In genomic region chr7:155531686-155532085, GRCh38 we compare ENCODE assay signal across 22 cellular contexts. TPM values are rescaled to one million over a fixed set of nuclear protein-coding genes. Genes with fewer than 3 reads are reported as not detected.
DNase-seq lines count a peak whose midpoint lies in the region; TF ChIP-seq lines count a peak whose summit lies in the region.
"Had no signal": no experiment of that assay in that cellular context is flagged by ENCODE, and none has a peak within 500 bp of the region (broad histone marks: within the 10 kb centered on the region; RNA-seq: fewer than 3 reads in every experiment).

No MANE protein-coding gene starts in this region.

- H3K9me3 ChIP-seq in iPS-20b (ENCODE audit: insufficient read depth, low read depth, low read length) (no peaks in the 10 kb centered on the region; the same call in 1 of the 2 replicates), neuronal stem cell (replicated peaks in 1 of 2; ENCODE audit: control insufficient read depth in 2 of 2, insufficient read depth in 1 of 2, low read depth in 1 of 2, low read length in 2 of 2) (peaks cover 0 to 1% of the 10 kb centered on the region in 2 donors), tibial nerve (peaks cover 0 to 5% (median 0%) of the 10 kb centered on the region in 4 donors)
- H3K9me3 ChIP-seq: adrenal gland, heart left ventricle, neutrophil, vagina had no signal

- no peak overlapping the region for H2AK5ac ChIP-seq in neuronal stem cell (ENCODE audit: low read depth, low read length)

- no peak overlapping the region for H2BK15ac ChIP-seq in neuronal stem cell (ENCODE audit: low read length)

- TF ChIP-seq EP300 in tibial nerve (IDR thresholded peaks at IDR 0.05), result no peak

- no peak overlapping the region for H2BK120ac ChIP-seq in neuronal stem cell (ENCODE audit: low read depth, low read length)

- H4K8ac ChIP-seq in neuronal stem cell (ENCODE audit: low read depth, low read length), result no peak overlapping the region

- H2BK5ac ChIP-seq in neuronal stem cell (ENCODE audit: low read length), result no peak overlapping the region

- no peak overlapping the region for H3K4ac ChIP-seq in neuronal stem cell (ENCODE audit: low read length)

- WGBS in neuronal stem cell (ENCODE audit: extremely low coverage in 2 of 2, insufficient read length in 2 of 2, insufficient replicate concordance in 1 of 2), 2 donors, result no CpG with 5 or more reads among the region's 9 CpGs
- WGBS in tibial nerve, 2 donors, result 23 to 26% methylated on average over 9 of the region's 9 CpGs

- TF ChIP-seq POLR2A in tibial nerve (IDR thresholded peaks at IDR 0.05), result no peak

- H3K14ac ChIP-seq in neuronal stem cell (ENCODE audit: low read length), result no peak overlapping the region

- no peak overlapping the region for H3K4me2 ChIP-seq in neuronal stem cell (ENCODE audit: insufficient read depth, low read length, poor library complexity, severe bottlenecking)

- no peak overlapping the region for H3K27ac ChIP-seq in iPS-20b (ENCODE audit: low read length)
- H3K27ac ChIP-seq in neuronal stem cell (replicated peaks; ENCODE audit: low read length), result no peak overlapping the region
- H3K27ac ChIP-seq in tibial nerve, result no peak overlapping the region
- H3K27ac ChIP-seq: adrenal gland, heart left ventricle, neutrophil, vagina had no signal

- H3K23ac ChIP-seq in neuronal stem cell (ENCODE audit: low read depth, low read length, poor library complexity), result no peak overlapping the region

- no peak overlapping the region for H4K91ac ChIP-seq in neuronal stem cell (ENCODE audit: low read depth, low read length, poor library complexity)

- no peaks in the 10 kb centered on the region for H3K36me3 ChIP-seq in iPS-20b (ENCODE audit: insufficient read depth, low read depth, low read length)
- H3K36me3 ChIP-seq in neuronal stem cell (replicated peaks in 1 of 2; ENCODE audit: control insufficient read depth in 2 of 2, insufficient read depth in 2 of 2, low read length in 2 of 2), result peaks cover 0 to 3% of the 10 kb centered on the region in 2 donors
- peaks cover 0 to 4% (median 0%) of the 10 kb centered on the region in 3 donors for H3K36me3 ChIP-seq in tibial nerve
- H3K36me3 ChIP-seq: adrenal gland, heart left ventricle, neutrophil, vagina had no signal

- H3K4me1 ChIP-seq in iPS-20b (ENCODE audit: insufficient read depth, low read length) (peaks cover 3% of the 10 kb centered on the region; the same call in 1 of the 2 replicates), neuronal stem cell (ENCODE audit: control insufficient read depth in 2 of 2, insufficient read depth in 1 of 2, low read depth in 1 of 2, low read length in 2 of 2) (peaks cover 13 to 27% of the 10 kb centered on the region in 2 donors), tibial nerve (peaks cover 0 to 13% (median 9%) of the 10 kb centered on the region in 4 donors)

- TF ChIP-seq CTCF in tibial nerve (IDR thresholded peaks at IDR 0.05), result no peak

- peaks cover 94% of the 10 kb centered on the region for H3K27me3 ChIP-seq in iPS-20b (ENCODE audit: insufficient read depth, low read length)
- peaks cover 8 to 54% (median 9%) of the 10 kb centered on the region in 3 experiments for H3K27me3 ChIP-seq in neuronal stem cell (ENCODE audit: control insufficient read depth in 3 of 3, insufficient read depth in 3 of 3, low read depth in 1 of 3, low read length in 3 of 3)
- H3K27me3 ChIP-seq in tibial nerve, result peaks cover 0 to 80% of the 10 kb centered on the region in 2 donors
- H3K27me3 ChIP-seq: vagina had no signal

- peak overlapping the region; percentile 74 for H2AFZ ChIP-seq in neuronal stem cell (ENCODE audit: low read length)

- H3K79me1 ChIP-seq in neuronal stem cell (ENCODE audit: low read depth, low read length), result no peaks in the 10 kb centered on the region

- H3K9ac ChIP-seq in iPS-20b (ENCODE audit: low read depth, low read length) (no peak overlapping the region), neuronal stem cell (ENCODE audit: low read depth, low read length, poor library complexity) (no peak overlapping the region)

- peak; percentile 48 for DNase-seq in G401 (ENCODE audit: low spot score)
- DNase-seq in NCI-H2029 treated with DMSO at 0.1 percent for 48 hours (lab: John Stamatoyannopoulos, UW), result peak; percentile 24
- DNase-seq in neuronal stem cell (ENCODE audit: low spot score), result no peak
- no peak for DNase-seq in RKO (ENCODE audit: low spot score)
- no peak for DNase-seq in NOMO-1 treated with dmso at 0.1 percent for 144 hours (lab: John Stamatoyannopoulos, UW; ENCODE audit: unreplicated experiment)
- no peak for DNase-seq in tibial nerve (ENCODE audit: low spot score in 2 of 2)
- DNase-seq in NCI-H446 treated with DMSO at 0.1 percent for 48 hours (lab: John Stamatoyannopoulos, UW), result no peak
- DNase-seq: adrenal gland; caudate nucleus; effector CD4-positive, alpha-beta T cell; heart left ventricle; KBM-7; NCI-H187 treated with DMSO at 0.1 percent for 48 hours; stimulated activated CD4-positive, alpha-beta T cell treated with anti-CD3 and anti-CD28 coated beads, Interleukin-2, amount 100 ng/mL, for 24 hours had no signal

- no peak overlapping the region for H3K18ac ChIP-seq in neuronal stem cell (ENCODE audit: low read length)

- in situ Hi-C loops in G401 (cut with HindIII; ENCODE audit: low sequenced_read_pairs), result no loop called here

- H2BK12ac ChIP-seq in neuronal stem cell (ENCODE audit: low read length), result no peak overlapping the region

- 0 out of 2 replicates have a peak overlapping the region, but pooled peaks have one; percentile 2 for H3K4me3 ChIP-seq in iPS-20b (ENCODE audit: low read length)
- peak overlapping the region in 1 of 2 donors; percentile 14 for H3K4me3 ChIP-seq in neuronal stem cell (ENCODE audit: low read length in 2 of 2)
- no peak overlapping the region for H3K4me3 ChIP-seq in tibial nerve
- H3K4me3 ChIP-seq: adrenal gland, heart left ventricle, vagina had no signal

RNA-seq across cellular contexts. Expression of gene CNPY1, which starts 14.7 kb away (rescaled TPM):
- total RNA-seq in G401 (2014; rRNA removed; shearing (Covaris generic)), result not detected in 2 replicates
- not detected for polyA plus RNA-seq in neuronal stem cell (2013, experiment 1 of 2)
- polyA plus RNA-seq in neuronal stem cell (2013, experiment 2 of 2), result not detected
- total RNA-seq in tibial nerve, result under 1 TPM in 1 of 4 donors, not detected in 3; 0.30 TPM
- total RNA-seq: activated T-helper 17 cell treated with anti-CD3 and anti-CD28 coated beads, Interleukin-2, amount 50 U/mL, for 72 hours; adrenal gland; heart left ventricle; kidney epithelial cell; mesothelial cell of epicardium; sciatic nerve; SK-MEL-5; vagina had no signal
- polyA plus RNA-seq: adrenal gland, heart left ventricle had no signal

Comparison
In these comparisons a context has a peak if more than half of its experiments do, and no peak if none do; other contexts are left out.
1. DNase-seq: peak in G401 (single experiment) and NCI-H2029 treated with DMSO at 0.1 percent for 48 hours (single experiment); none in neuronal stem cell (single experiment), RKO (single experiment), NOMO-1 treated with dmso at 0.1 percent for 144 hours (single experiment), tibial nerve (0 of 2) and NCI-H446 treated with DMSO at 0.1 percent for 48 hours (single experiment).